ENCODE assay signal across 9 cellular contexts in genomic region chr22:49917997-49918910, GRCh38. TPM values are rescaled to one million over a fixed set of nuclear protein-coding genes. Genes with fewer than 3 reads are reported as not detected.
DNase-seq lines count a peak whose midpoint lies in the region; ATAC-seq, FAIRE-seq and TF ChIP-seq lines count a peak whose summit lies in the region.
"Had no signal": no experiment of that assay in that cellular context is flagged by ENCODE, and none has a peak within 500 bp of the region (broad histone marks: within the 10 kb centered on the region; RNA-seq: fewer than 3 reads in every experiment).

TSS of gene ALG12 (minus strand) at chr22:49918438. CDS start at chr22:49913765, 4,673 bp downstream.
TSS of gene CRELD2 (plus strand) at chr22:49918634. CDS start at chr22:49918770, 136 bp downstream.

- POLR2A ChIA-PET in BJ (lab: Charles Lee): interaction anchor here (0.6 kb wide), 1 partner anchor 141 kb away, joined by 21 read pairs; no protein-coding TSS in a partner anchor

- peak within 1 kb of the TSS; percentile 87 for H3K4me3 ChIP-seq in BJ (ENCODE audit: low read depth, low read length)

- peak; percentile 80 for ATAC-seq in HG03442 (IDR thresholded peaks at IDR 0.05; ENCODE audit: unreplicated experiment)

- no peak for TF ChIP-seq CTCF in BJ (IDR thresholded peaks at IDR 0.05; ENCODE audit: insufficient read depth, low read depth, low read length)

- peaks cover 7% of the 10 kb centered on the region for H3K36me3 ChIP-seq in BJ (ENCODE audit: control insufficient read depth, insufficient read depth, low read length)

- DNase-seq in BJ (ENCODE audit: low read depth) (peak; percentile 76), GM19239 (ENCODE audit: insufficient read length, low spot score) (peak; percentile 99), NCI-H526 (lab: John Stamatoyannopoulos, UW) (peak; percentile 79 to 95)
- DNase-seq in activated CD4-positive, alpha-beta T cell treated with anti-CD3 and anti-CD28 coated beads for 48 hours: peak; percentile 98
- peak; percentile 91 to 96 (median 93) for DNase-seq in stimulated activated CD4-positive, alpha-beta T cell treated with anti-CD3 and anti-CD28 coated beads, Interleukin-1b, Interleukin-23, amount 100 ng/mL, for 24 hours (ENCODE audit: low read depth in 4 of 4, low spot score in 1 of 4)

- CTCF ChIA-PET in BJ (lab: Yijun Ruan, JAX): interaction anchor here (1.0 to 1.4 kb wide), 2 partner anchors 35 to 112 kb away, joined by 3 read pairs; no protein-coding TSS in a partner anchor

- H3K27ac ChIP-seq in cingulate gyrus (ENCODE audit: low read depth, low read length) (peak within 1 kb of the TSS; percentile 89), layer of hippocampus (ENCODE audit: low read depth, low read length) (peak within 1 kb of the TSS; percentile 92)

- peak; percentile 100 for FAIRE-seq in GM19239 (lab: Jason Lieb, UNC)
- FAIRE-seq: islet of Langerhans had no signal

- no peaks in the 10 kb centered on the region for H3K27me3 ChIP-seq in BJ (ENCODE audit: control insufficient read depth, insufficient read depth, low read length)
- H3K27me3 ChIP-seq in layer of hippocampus (ENCODE audit: control insufficient read depth, insufficient read depth, low read length): no peaks in the 10 kb centered on the region

RNA-seq across cellular contexts. Expression of gene ALG12, which starts in this region (rescaled TPM):
- 5.5 and 7.9 TPM in 2 replicates for polyA plus RNA-seq in BJ (2011; rRNA removed)
- polyA minus RNA-seq in BJ (2011; rRNA and poly(A)+ RNA removed): 4.5 and 5.3 TPM in 2 replicates

RNA-seq across cellular contexts. Expression of gene CRELD2, which starts in this region (rescaled TPM):
- 41.0 and 54.1 TPM in 2 replicates for polyA plus RNA-seq in BJ (2011; rRNA removed)
- 9.6 and 10.0 TPM in 2 replicates for polyA minus RNA-seq in BJ (2011; rRNA and poly(A)+ RNA removed)

Comparison
In these comparisons a context has a peak if more than half of its experiments do, and no peak if none do; other contexts are left out.
1. Peak in every context shown above with its lines: DNase-seq, ATAC-seq, H3K4me3 ChIP-seq and H3K27ac ChIP-seq.